Comparison of ENCODE assay signal across 9 cellular contexts in the genomic region with DNA sequence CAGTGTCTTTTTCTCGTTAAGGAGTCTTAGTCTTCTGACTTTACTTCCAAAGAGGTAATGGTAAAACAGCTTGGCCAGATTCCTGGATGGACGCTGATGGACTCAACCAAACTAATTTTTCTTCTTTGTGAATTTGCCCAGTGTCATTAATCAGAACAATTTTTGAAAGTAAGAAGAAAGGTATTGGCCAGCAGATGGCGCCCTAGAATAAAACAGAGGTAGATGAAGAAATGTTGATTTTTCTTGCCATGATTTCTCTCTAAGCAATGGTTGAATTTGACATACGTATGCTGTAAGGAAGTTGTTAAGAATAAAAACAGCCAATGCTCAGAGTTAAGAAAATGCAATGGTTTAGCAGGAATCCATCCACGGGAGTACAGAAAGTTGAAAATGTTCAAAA.
DNase-seq lines count a peak whose midpoint lies in the region; ATAC-seq and TF ChIP-seq lines count a peak whose summit lies in the region.
"Had no signal": no experiment of that assay in that cellular context is flagged by ENCODE, and none has a peak within 500 bp of the region (broad histone marks: within the 10 kb centered on the region; RNA-seq: fewer than 3 reads in every experiment).

No MANE protein-coding gene starts in this region.

- peak; percentile 74 for DNase-seq in DMS53 treated with DMSO at 0.1 percent for 48 hours (lab: John Stamatoyannopoulos, UW; ENCODE audit: unreplicated experiment)
- peak; percentile 48 for DNase-seq in RPMI8226
- peak; percentile 6 for DNase-seq in amniotic stem cell (lab: John Stamatoyannopoulos, UW)
- peak; percentile 54 for DNase-seq in kidney tubule cell (ENCODE audit: low spot score)
- peak; percentile 13 to 31 (median 30) for DNase-seq in stimulated activated CD4-positive, alpha-beta T cell treated with anti-CD3 and anti-CD28 coated beads, TNF-alpha, amount 100 ng/mL, for 24 hours (ENCODE audit: low read depth in 3 of 3)
- DNase-seq in mesenteric fat pad (ENCODE audit: low spot score), result no peak

- peak; percentile 69 for TF ChIP-seq CTCF in LNCAP (IDR thresholded peaks at IDR 0.05)

- no peak for ATAC-seq in HG02678 (IDR thresholded peaks at IDR 0.05; ENCODE audit: unreplicated experiment)
- ATAC-seq: T-helper 17 cell had no signal
